ENCODE assay signal across 19 cellular contexts in genomic region chr11:20081336-20081735, GRCh38.
DNase-seq lines count a peak whose midpoint lies in the region; ATAC-seq, FAIRE-seq and TF ChIP-seq lines count a peak whose summit lies in the region.
"Had no signal": no experiment of that assay in that cellular context is flagged by ENCODE, and none has a peak within 500 bp of the region (broad histone marks: within the 10 kb centered on the region; RNA-seq: fewer than 3 reads in every experiment).

No MANE protein-coding gene starts in this region.

- peak overlapping the region; percentile 61 for H3K27ac Mint-ChIP-seq in chondrocyte (ENCODE audit: unreplicated experiment)
- H3K27ac Mint-ChIP-seq in activated T-cell treated with anti-CD3 and anti-CD28 coated beads, Interleukin-2, amount 50 U/mL, for 24 hours: no peak overlapping the region
- H3K27ac Mint-ChIP-seq: CD4-positive, alpha-beta memory T cell had no signal

- no peak for ATAC-seq in GM18502 (IDR thresholded peaks at IDR 0.05; ENCODE audit: poor library complexity, unreplicated experiment)

- H3K27me3 Mint-ChIP-seq in chondrocyte (ENCODE audit: low read depth): no peaks in the 10 kb centered on the region
- peaks cover 10% of the 10 kb centered on the region for H3K27me3 Mint-ChIP-seq in activated T-cell treated with anti-CD3 and anti-CD28 coated beads, Interleukin-2, amount 50 U/mL, for 24 hours

- H3K9me3 Mint-ChIP-seq in chondrocyte (ENCODE audit: low read depth): no peaks in the 10 kb centered on the region
- no peaks in the 10 kb centered on the region for H3K9me3 Mint-ChIP-seq in activated T-cell treated with anti-CD3 and anti-CD28 coated beads, Interleukin-2, amount 50 U/mL, for 24 hours
- H3K9me3 Mint-ChIP-seq: CD4-positive, alpha-beta memory T cell had no signal

- TF ChIP-seq CTCF in D721Med (IDR thresholded peaks at IDR 0.05; ENCODE audit: insufficient read depth, missing control alignments): no peak
- no peak for TF ChIP-seq CTCF in chondrocyte (IDR thresholded peaks at IDR 0.05)

- peaks cover 30% of the 10 kb centered on the region for H3K4me1 Mint-ChIP-seq in chondrocyte (ENCODE audit: low read depth)
- peaks cover 5% of the 10 kb centered on the region for H3K4me1 Mint-ChIP-seq in activated T-cell treated with anti-CD3 and anti-CD28 coated beads, Interleukin-2, amount 50 U/mL, for 24 hours (ENCODE audit: low read depth)

- H3K36me3 Mint-ChIP-seq in chondrocyte (ENCODE audit: low read depth): peaks cover 77% of the 10 kb centered on the region
- no peaks in the 10 kb centered on the region for H3K36me3 Mint-ChIP-seq in activated T-cell treated with anti-CD3 and anti-CD28 coated beads, Interleukin-2, amount 50 U/mL, for 24 hours (ENCODE audit: low read depth)

- DNase-seq in D721Med (ENCODE audit: insufficient read length, low spot score) (peak; percentile 33), NCI-H82 (lab: John Stamatoyannopoulos, UW) (peak; percentile 81), chondrocyte (ENCODE audit: low spot score) (no peak), DMS 273 treated with DMSO at 0.1 percent for 48 hours (lab: John Stamatoyannopoulos, UW) (no peak)
- no peak for DNase-seq in activated T-cell treated with anti-CD3 and anti-CD28 coated beads, Interleukin-2, amount 50 U/mL, for 24 hours
- DNase-seq: C1 segment of cervical spinal cord; Calu3; CD4-positive, alpha-beta memory T cell; COR-L47; DMS53; DND-41; GM23248; H7; HCEC 1CT had no signal

- no peak overlapping the region for H3K4me3 Mint-ChIP-seq in chondrocyte (ENCODE audit: unreplicated experiment)
- H3K4me3 Mint-ChIP-seq in activated T-cell treated with anti-CD3 and anti-CD28 coated beads, Interleukin-2, amount 50 U/mL, for 24 hours: no peak overlapping the region
- H3K4me3 Mint-ChIP-seq: CD4-positive, alpha-beta memory T cell had no signal

- peak; percentile 96 for FAIRE-seq in D721Med (lab: Jason Lieb, UNC)
- FAIRE-seq: G401.6, GM12892, GM19239, H1 had no signal

Comparison
In these comparisons a context has a peak if more than half of its experiments do, and no peak if none do; other contexts are left out.
1. DNase-seq: peak in D721Med (single experiment) and NCI-H82 (single experiment); none in chondrocyte (single experiment), DMS 273 treated with DMSO at 0.1 percent for 48 hours (single experiment) and activated T-cell treated with anti-CD3 and anti-CD28 coated beads, Interleukin-2, amount 50 U/mL, for 24 hours (single experiment).